In the genomic region with DNA sequence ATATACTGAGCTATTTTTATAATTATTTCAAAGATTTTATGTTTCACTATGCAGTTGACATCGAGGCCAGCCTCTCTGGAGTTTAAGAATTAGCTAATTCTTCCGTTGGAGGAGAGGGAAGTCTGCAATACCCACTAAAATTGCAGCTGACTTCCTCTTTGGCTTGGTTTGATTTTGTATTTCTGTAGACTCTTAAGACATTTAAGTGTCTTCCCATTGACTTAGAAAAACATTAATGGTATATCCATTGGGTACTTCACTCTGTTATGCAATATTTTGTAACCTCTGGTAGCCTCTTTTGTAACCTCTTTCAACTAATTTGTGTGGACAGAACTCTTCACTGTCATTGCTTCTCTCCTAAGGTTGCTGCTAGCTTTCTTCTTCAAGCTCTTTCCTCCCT, we compare ENCODE assay signal across 26 cellular contexts. TPM values are rescaled to one million over a fixed set of nuclear protein-coding genes. Genes with fewer than 3 reads are reported as not detected.
DNase-seq lines count a peak whose midpoint lies in the region; ATAC-seq and TF ChIP-seq lines count a peak whose summit lies in the region.
"Had no signal": no experiment of that assay in that cellular context is flagged by ENCODE, and none has a peak within 500 bp of the region (broad histone marks: within the 10 kb centered on the region; RNA-seq: fewer than 3 reads in every experiment).

No MANE protein-coding gene starts in this region.

- no peak for TF ChIP-seq POLR2A in breast epithelium (IDR thresholded peaks at IDR 0.05)

- POLR2A ChIA-PET in PC-9 (lab: Charles Lee; ENCODE audit: unreplicated experiment), result no interaction called here

- H3K27me3 ChIP-seq in mammary epithelial cell (ENCODE audit: insufficient read depth, low read length) (no peaks in the 10 kb centered on the region), breast epithelium (no peaks in the 10 kb centered on the region), PC-9 (ENCODE audit: insufficient read depth, low read depth) (no peaks in the 10 kb centered on the region)
- H3K27me3 ChIP-seq: gastrocnemius medialis, tibial nerve had no signal

- peaks cover 17% of the 10 kb centered on the region for H3K4me1 Mint-ChIP-seq in type B pancreatic cell (ENCODE audit: unreplicated experiment)
- H3K4me1 Mint-ChIP-seq in chondrocyte (ENCODE audit: low read depth), result peaks cover 6% of the 10 kb centered on the region
- H3K4me1 Mint-ChIP-seq: stimulated activated memory B cell treated with anti-CD40 and anti-IgM and Interleukin-4, amounts not matched to agents 10 μg/mL and 1 μg/mL and 100 μg/mL, for 72 hours had no signal

- no peak for DNase-seq in mammary epithelial cell
- DNase-seq in breast epithelium (ENCODE audit: low spot score in 2 of 2), result no peak
- no peak for DNase-seq in PC-9
- no peak for DNase-seq in left lobe of liver (ENCODE audit: low spot score)
- DNase-seq in type B pancreatic cell (ENCODE audit: extremely low spot score, unreplicated experiment), result no peak
- DNase-seq in NCI-H526 (lab: John Stamatoyannopoulos, UW), result no peak
- DNase-seq in chondrocyte (ENCODE audit: low spot score), result no peak
- DNase-seq in hepatic stellate cell (ENCODE audit: low spot score), result no peak
- DNase-seq: activated CD8-positive, alpha-beta T cell treated with anti-CD3 and anti-CD28 coated beads for 36 hours; activated T-cell treated with anti-CD3 and anti-CD28 coated beads, Interleukin-2, amount 50 U/mL, for 4 hours; C1 segment of cervical spinal cord; dermis blood vessel endothelial cell; DND-41; gastrocnemius medialis; Karpas-422; NCI-H146; NCI-H345; nephron progenitor cell had no signal

- BruUV-seq in mammary epithelial cell (replicated peaks; lab: Mats Ljungman, UMichigan) (no TSS peak), PC-9 (replicated peaks; lab: Mats Ljungman, UMichigan) (no TSS peak)

- 100% methylated on average over 2 of the region's 2 CpGs for WGBS in mammary epithelial cell (ENCODE audit: low coverage, missing lambda C conversion rate)

- CTCF ChIA-PET in mammary epithelial cell (lab: Charles Lee; ENCODE audit: low non-redundant PET) (no interaction called here), PC-9 (lab: Charles Lee) (no interaction called here)

- no peaks in the 10 kb centered on the region for H3K9me2 ChIP-seq in PC-9 (ENCODE audit: insufficient read depth)

- H3K9me3 Mint-ChIP-seq in type B pancreatic cell, result no peaks in the 10 kb centered on the region
- no peaks in the 10 kb centered on the region for H3K9me3 Mint-ChIP-seq in chondrocyte (ENCODE audit: low read depth)
- H3K9me3 Mint-ChIP-seq: activated CD8-positive, alpha-beta T cell treated with anti-CD3 and anti-CD28 coated beads for 36 hours; activated naive CD4-positive, alpha-beta T cell treated with anti-CD3 and anti-CD28 coated beads, Interleukin-2, amount 50 U/mL, for 72 hours; activated T-cell treated with anti-CD3 and anti-CD28 coated beads, Interleukin-2, amount 50 U/mL, for 4 hours; nephron progenitor cell; stimulated activated memory B cell treated with anti-CD40 and anti-IgM and Interleukin-4, amounts not matched to agents 10 μg/mL and 1 μg/mL and 100 μg/mL, for 72 hours had no signal

- H3K27me3 Mint-ChIP-seq in type B pancreatic cell (no peaks in the 10 kb centered on the region), chondrocyte (ENCODE audit: low read depth) (peaks cover 2% of the 10 kb centered on the region)
- H3K27me3 Mint-ChIP-seq: stimulated activated memory B cell treated with anti-CD40 and anti-IgM and Interleukin-4, amounts not matched to agents 10 μg/mL and 1 μg/mL and 100 μg/mL, for 72 hours had no signal

- H3K27ac Mint-ChIP-seq in type B pancreatic cell (peak overlapping the region; percentile 39), chondrocyte (ENCODE audit: unreplicated experiment) (no peak overlapping the region)
- H3K27ac Mint-ChIP-seq: activated CD8-positive, alpha-beta T cell treated with anti-CD3 and anti-CD28 coated beads for 36 hours; activated naive CD4-positive, alpha-beta T cell treated with anti-CD3 and anti-CD28 coated beads, Interleukin-2, amount 50 U/mL, for 72 hours; nephron progenitor cell; stimulated activated memory B cell treated with anti-CD40 and anti-IgM and Interleukin-4, amounts not matched to agents 10 μg/mL and 1 μg/mL and 100 μg/mL, for 72 hours had no signal

- H3K4me1 ChIP-seq in mammary epithelial cell (ENCODE audit: insufficient read depth, low read length) (peaks cover 43% of the 10 kb centered on the region), breast epithelium (no peaks in the 10 kb centered on the region), PC-9 (replicated peaks; ENCODE audit: insufficient read depth) (peaks cover 53% of the 10 kb centered on the region)
- H3K4me1 ChIP-seq: gastrocnemius medialis, tibial nerve had no signal

- H3K36me3 ChIP-seq in mammary epithelial cell (ENCODE audit: insufficient read depth, low read length) (no peaks in the 10 kb centered on the region), breast epithelium (no peaks in the 10 kb centered on the region), PC-9 (ENCODE audit: low read depth) (no peaks in the 10 kb centered on the region)
- H3K36me3 ChIP-seq: gastrocnemius medialis, tibial nerve had no signal

- intact Hi-C loops in mammary epithelial cell (cut with micrococcal nuclease), result no loop called here
- intact Hi-C loops in breast epithelium (cut with DNase I; ENCODE audit: low total_unique reads), result no loop called here
- intact Hi-C loops in PC-9 (cut with micrococcal nuclease; ENCODE audit: unreplicated experiment), result no loop called here

- H3F3A ChIP-seq in PC-9 (ENCODE audit: insufficient read depth, low read depth), result peaks cover 34% of the 10 kb centered on the region

- H3K27ac ChIP-seq in mammary epithelial cell (ENCODE audit: insufficient read depth, low read depth, low read length), result no peak overlapping the region
- no peak overlapping the region for H3K27ac ChIP-seq in breast epithelium
- H3K27ac ChIP-seq in PC-9, result peak overlapping the region; percentile 90; the same call in 1 of the 2 replicates
- H3K27ac ChIP-seq: gastrocnemius medialis, tibial nerve had no signal

- TF ChIP-seq CTCF in mammary epithelial cell (conservative IDR thresholded peaks at IDR 0.05 in 1 of 2, IDR thresholded peaks at IDR 0.05 in 1 of 2; ENCODE audit: extremely low read depth in 1 of 2, insufficient read depth in 1 of 2, low read depth in 1 of 2, low read length in 2 of 2), result no peak
- TF ChIP-seq CTCF in breast epithelium (IDR thresholded peaks at IDR 0.05), result no peak
- no peak for TF ChIP-seq CTCF in PC-9 (conservative IDR thresholded peaks at IDR 0.05)
- no peak for TF ChIP-seq CTCF in type B pancreatic cell (conservative IDR thresholded peaks at IDR 0.05)
- TF ChIP-seq CTCF in chondrocyte (IDR thresholded peaks at IDR 0.05), result no peak

- in situ Hi-C loops in mammary epithelial cell (cut with MboI; ENCODE audit: low sequenced_read_pairs in 2 of 2), result no loop called here

- ATAC-seq in left lobe of liver, result peak; percentile 80
- ATAC-seq: activated CD8-positive, alpha-beta T cell treated with anti-CD3 and anti-CD28 coated beads for 36 hours; activated naive CD4-positive, alpha-beta T cell treated with anti-CD3 and anti-CD28 coated beads, Interleukin-2, amount 50 U/mL, for 72 hours; activated T-cell treated with anti-CD3 and anti-CD28 coated beads, Interleukin-2, amount 50 U/mL, for 4 hours; gastrocnemius medialis; SK-N-SH treated with all-trans-retinoic acid at 6 μM for 48 hours; stimulated activated memory B cell treated with anti-CD40 and anti-IgM and Interleukin-4, amounts not matched to agents 10 μg/mL and 1 μg/mL and 100 μg/mL, for 72 hours had no signal

- H3K9ac ChIP-seq in mammary epithelial cell (ENCODE audit: insufficient read depth, low read length), result no peak overlapping the region

- dilution Hi-C loops in mammary epithelial cell (cut with HindIII; ENCODE audit: low sequenced_read_pairs), result no loop called here

- H2AFZ ChIP-seq in mammary epithelial cell (ENCODE audit: low read depth, low read length) (peak overlapping the region; percentile 7), PC-9 (no peak overlapping the region)

- H3K36me3 Mint-ChIP-seq in type B pancreatic cell, result no peaks in the 10 kb centered on the region
- H3K36me3 Mint-ChIP-seq in chondrocyte (ENCODE audit: low read depth), result no peaks in the 10 kb centered on the region
- H3K36me3 Mint-ChIP-seq: activated naive CD4-positive, alpha-beta T cell treated with anti-CD3 and anti-CD28 coated beads, Interleukin-2, amount 50 U/mL, for 72 hours; stimulated activated memory B cell treated with anti-CD40 and anti-IgM and Interleukin-4, amounts not matched to agents 10 μg/mL and 1 μg/mL and 100 μg/mL, for 72 hours had no signal

- no peaks in the 10 kb centered on the region for H4K20me1 ChIP-seq in mammary epithelial cell (ENCODE audit: insufficient read depth, low read length)
- no peaks in the 10 kb centered on the region for H4K20me1 ChIP-seq in PC-9 (ENCODE audit: insufficient read depth)

- no peaks in the 10 kb centered on the region for H3K9me3 ChIP-seq in mammary epithelial cell (replicated peaks; ENCODE audit: insufficient read depth, low read length)
- no peaks in the 10 kb centered on the region for H3K9me3 ChIP-seq in breast epithelium
- 0 out of 2 replicates have a peak, but pooled peaks cover 6% of the 10 kb centered on the region for H3K9me3 ChIP-seq in PC-9 (ENCODE audit: insufficient read depth, low read depth)
- H3K9me3 ChIP-seq: gastrocnemius medialis, tibial nerve had no signal

- H3K4me3 ChIP-seq in mammary epithelial cell (replicated peaks in 1 of 3; ENCODE audit: insufficient read depth in 1 of 3, low read depth in 2 of 3, low read length in 3 of 3), result no peak overlapping the region
- no peak overlapping the region for H3K4me3 ChIP-seq in breast epithelium
- no peak overlapping the region for H3K4me3 ChIP-seq in PC-9
- H3K4me3 ChIP-seq: gastrocnemius medialis, tibial nerve had no signal

- H3K4me2 ChIP-seq in mammary epithelial cell (ENCODE audit: insufficient read depth, low read depth, low read length) (no peak overlapping the region), PC-9 (no peak overlapping the region)

- H3K79me2 ChIP-seq in mammary epithelial cell (ENCODE audit: insufficient read depth, low read length), result no peaks in the 10 kb centered on the region
- H3K79me2 ChIP-seq in PC-9 (ENCODE audit: low read depth), result peaks cover 20% of the 10 kb centered on the region

- no peak overlapping the region for H3K4me3 Mint-ChIP-seq in type B pancreatic cell
- no peak overlapping the region for H3K4me3 Mint-ChIP-seq in chondrocyte (ENCODE audit: unreplicated experiment)
- H3K4me3 Mint-ChIP-seq: activated CD8-positive, alpha-beta T cell treated with anti-CD3 and anti-CD28 coated beads for 36 hours; activated T-cell treated with anti-CD3 and anti-CD28 coated beads, Interleukin-2, amount 50 U/mL, for 4 hours; nephron progenitor cell; stimulated activated memory B cell treated with anti-CD40 and anti-IgM and Interleukin-4, amounts not matched to agents 10 μg/mL and 1 μg/mL and 100 μg/mL, for 72 hours had no signal

RNA-seq across cellular contexts. Expression of gene ANKRD22, which starts 1.5 kb away (rescaled TPM):
- total RNA-seq in mammary epithelial cell (under 1 TPM in 1 of 2 donors, not detected in 1; 0.87 TPM), breast epithelium (1 to 10 TPM in 1 of 3 donors, under 1 TPM in 1, not detected in 1; 0.59 to 1.6 TPM), PC-9 (2021) (3.8 and 4.9 TPM in 2 replicates), left lobe of liver (not detected), type B pancreatic cell (ENCODE audit: low replicate concordance) (2.9 and 8.4 TPM in 2 replicates), chondrocyte (not detected in 3 replicates)
- 2.7 TPM for polyA plus RNA-seq in mammary epithelial cell
- not detected for polyA minus RNA-seq in mammary epithelial cell
- total RNA-seq: A172; activated CD8-positive, alpha-beta T cell treated with anti-CD3 and anti-CD28 coated beads for 36 hours; dermis blood vessel endothelial cell; gastrocnemius medialis; pulmonary artery endothelial cell; tibial nerve had no signal

RNA-seq across cellular contexts. Expression of gene STAMBPL1, which starts 26.9 kb away (rescaled TPM):
- total RNA-seq in mammary epithelial cell (1 to 10 TPM; 2.2 to 2.9 TPM), breast epithelium (10 to 100 TPM; 17.1 to 21.0 (median 17.9) TPM), PC-9 (2021) (7.4 and 7.6 TPM in 2 replicates), left lobe of liver (1.8 TPM), type B pancreatic cell (ENCODE audit: low replicate concordance) (5.9 and 8.4 TPM in 2 replicates), chondrocyte (1.6 to 2.7 TPM (median 2.1 TPM) in 3 replicates)
- 4.2 TPM for polyA plus RNA-seq in mammary epithelial cell
- polyA minus RNA-seq in mammary epithelial cell, result not detected

RNA-seq across cellular contexts. Expression of gene LIPM, which starts 50.6 kb away (rescaled TPM):
- not detected for total RNA-seq in mammary epithelial cell
- not detected for polyA plus RNA-seq in mammary epithelial cell
- polyA minus RNA-seq in mammary epithelial cell, result not detected
- total RNA-seq in breast epithelium, result not detected
- not detected in 2 replicates for total RNA-seq in PC-9 (2021)
- total RNA-seq in left lobe of liver, result not detected
- 0.38 TPM in 1 of 2 replicates, not detected in the other for total RNA-seq in type B pancreatic cell (ENCODE audit: low replicate concordance)
- total RNA-seq in chondrocyte, result not detected in 3 replicates
- total RNA-seq: A172; activated CD8-positive, alpha-beta T cell treated with anti-CD3 and anti-CD28 coated beads for 36 hours; activated naive CD4-positive, alpha-beta T cell treated with anti-CD3 and anti-CD28 coated beads, Interleukin-2, amount 50 U/mL, for 72 hours; activated T-cell treated with anti-CD3 and anti-CD28 coated beads, Interleukin-2, amount 50 U/mL, for 4 hours; dermis blood vessel endothelial cell; epithelial cell of proximal tubule; gastrocnemius medialis; mesenteric fat pad; pulmonary artery endothelial cell; tibial nerve had no signal
